Comparison of ENCODE assay signal across 13 cellular contexts in the genomic region with DNA sequence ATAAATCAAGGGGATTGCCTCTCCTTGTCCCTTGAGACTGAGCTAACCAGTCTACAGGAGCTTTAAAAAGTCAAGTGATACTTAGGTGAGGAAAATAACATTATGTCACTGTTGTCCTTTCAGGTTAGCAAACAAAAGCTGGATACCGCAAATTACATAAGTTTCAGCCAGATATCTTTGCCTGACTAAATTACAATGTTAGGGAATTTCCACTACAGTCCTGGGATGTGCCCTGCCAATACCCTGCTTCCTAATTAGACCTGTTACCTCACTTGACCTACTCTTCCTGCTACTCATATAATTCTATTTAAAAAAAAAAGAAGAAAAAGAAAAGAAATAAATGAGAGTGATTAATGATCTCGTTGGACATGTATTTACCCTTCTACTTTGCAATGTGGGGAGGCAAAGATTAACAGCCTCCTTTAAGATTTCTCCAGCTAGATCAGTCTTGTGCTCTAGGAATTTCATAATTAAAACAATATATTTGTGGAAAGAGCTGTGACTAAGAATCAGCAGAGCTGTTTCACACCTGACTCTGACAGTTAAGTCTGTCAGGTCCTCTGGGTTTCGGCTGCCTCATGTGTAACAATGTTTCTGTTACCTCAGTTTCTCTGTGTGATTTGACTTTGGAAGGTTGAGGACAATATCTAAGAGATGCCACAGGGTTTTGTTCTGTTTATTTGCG.
DNase-seq lines count a peak whose midpoint lies in the region; ATAC-seq and TF ChIP-seq lines count a peak whose summit lies in the region.
"Had no signal": no experiment of that assay in that cellular context is flagged by ENCODE, and none has a peak within 500 bp of the region (broad histone marks: within the 10 kb centered on the region; RNA-seq: fewer than 3 reads in every experiment).

No MANE protein-coding gene starts in this region.

- no peaks in the 10 kb centered on the region for H4K20me1 ChIP-seq in SK-N-SH (ENCODE audit: insufficient read depth)
- H4K20me1 ChIP-seq in PC-9 (ENCODE audit: insufficient read depth): no peaks in the 10 kb centered on the region

- intact Hi-C loops in PC-9 (cut with micrococcal nuclease; ENCODE audit: unreplicated experiment) (no loop called here), posterior cingulate gyrus (cut with DNase I) (no loop called here)

- TF ChIP-seq RAD21 in SK-N-SH (IDR thresholded peaks at IDR 0.05; ENCODE audit: low read length): no peak

- 0 out of 2 replicates have a peak overlapping the region, but pooled peaks have one; percentile 58 for H2AFZ ChIP-seq in SK-N-SH (ENCODE audit: low read depth)
- H2AFZ ChIP-seq in PC-9: no peak overlapping the region

- POLR2A ChIA-PET in SK-N-SH (lab: Yijun Ruan, JAX) (interaction anchor here (0.7 kb wide), 1 partner anchor 890 kb away, joined by 3 read pairs; no protein-coding TSS in a partner anchor), PC-9 (lab: Charles Lee; ENCODE audit: unreplicated experiment) (interaction anchor here (0.5 to 0.6 kb wide), 3 partner anchors 559 to 1295 kb away, joined by 4 to 5 read pairs (median 4); a partner anchor contains a TSS)

- H3F3A ChIP-seq in SK-N-SH (replicated peaks; ENCODE audit: insufficient read depth) (peaks cover 11% of the 10 kb centered on the region), PC-9 (ENCODE audit: insufficient read depth, low read depth) (0 out of 2 replicates have a peak, but pooled peaks cover 13% of the 10 kb centered on the region)

- H3K79me2 ChIP-seq in SK-N-SH (ENCODE audit: insufficient read depth) (no peaks in the 10 kb centered on the region), PC-9 (ENCODE audit: low read depth) (no peaks in the 10 kb centered on the region)

- H3K36me3 ChIP-seq in SK-N-SH (replicated peaks in 1 of 2; ENCODE audit: control insufficient read depth in 1 of 2, insufficient read depth in 2 of 2, low read length in 1 of 2) (no peaks in the 10 kb centered on the region), PC-9 (ENCODE audit: low read depth) (no peaks in the 10 kb centered on the region), subcutaneous abdominal adipose tissue (ENCODE audit: control insufficient read depth in 5 of 5, insufficient read depth in 5 of 5, low read length in 5 of 5) (no peaks in the 10 kb centered on the region)
- H3K36me3 ChIP-seq: transverse colon had no signal

- H3K9me2 ChIP-seq in SK-N-SH (no peaks in the 10 kb centered on the region), PC-9 (ENCODE audit: insufficient read depth) (no peaks in the 10 kb centered on the region)

- TF ChIP-seq CTCF in SK-N-SH (IDR thresholded peaks at IDR 0.05) (no peak), PC-9 (conservative IDR thresholded peaks at IDR 0.05) (no peak), fibroblast of pulmonary artery (IDR thresholded peaks at IDR 0.05; ENCODE audit: low read length, missing control alignments) (no peak)

- ATAC-seq in SK-N-SH treated with all-trans-retinoic acid at 6 μM for 48 hours (no peak), HG02588 (IDR thresholded peaks at IDR 0.05; ENCODE audit: unreplicated experiment) (no peak)

- H3K4me2 ChIP-seq in SK-N-SH: no peak overlapping the region
- H3K4me2 ChIP-seq in PC-9: no peak overlapping the region

- 70% methylated on average over 4 of the region's 4 CpGs for WGBS in SK-N-SH (ENCODE audit: low lambda C conversion rate)

- H3K27ac ChIP-seq in SK-N-SH (ENCODE audit: low read depth in 2 of 2, low read length in 1 of 2) (no peak overlapping the region), PC-9 (peak overlapping the region; percentile 78), subcutaneous abdominal adipose tissue (ENCODE audit: low read depth, low read length) (peak overlapping the region; percentile 48)
- H3K27ac ChIP-seq: transverse colon had no signal

- H3K9me3 ChIP-seq in SK-N-SH: no peaks in the 10 kb centered on the region
- H3K9me3 ChIP-seq in PC-9 (ENCODE audit: insufficient read depth, low read depth): peaks cover 4% of the 10 kb centered on the region; the same call in 1 of the 2 replicates
- no peaks in the 10 kb centered on the region for H3K9me3 ChIP-seq in subcutaneous abdominal adipose tissue (ENCODE audit: control insufficient read depth in 5 of 5, low read length in 5 of 5)
- H3K9me3 ChIP-seq: transverse colon had no signal

- no peak overlapping the region for H3K4me3 ChIP-seq in SK-N-SH (ENCODE audit: low read depth in 2 of 2, low read length in 1 of 2)
- H3K4me3 ChIP-seq in PC-9: no peak overlapping the region
- H3K4me3 ChIP-seq in fibroblast of pulmonary artery (replicated peaks; ENCODE audit: low read depth, low read length): no peak overlapping the region
- no peak overlapping the region for H3K4me3 ChIP-seq in subcutaneous abdominal adipose tissue (ENCODE audit: low read depth in 1 of 5, low read length in 5 of 5)
- H3K4me3 ChIP-seq: transverse colon had no signal

- BruUV-seq in PC-9 (replicated peaks; lab: Mats Ljungman, UMichigan): no TSS peak

- H3K4me1 ChIP-seq in SK-N-SH (ENCODE audit: control insufficient read depth in 1 of 2, insufficient read depth in 2 of 2, low read depth in 1 of 2, low read length in 1 of 2) (peaks cover 0 to 3% of the 10 kb centered on the region in 2 experiments; a peak in 1 of 4 replicates), PC-9 (replicated peaks; ENCODE audit: insufficient read depth) (peaks cover 26% of the 10 kb centered on the region), subcutaneous abdominal adipose tissue (ENCODE audit: control insufficient read depth in 5 of 5, insufficient read depth in 5 of 5, low read length in 5 of 5) (peaks cover 0 to 21% (median 6%) of the 10 kb centered on the region in 5 donors)
- H3K4me1 ChIP-seq: transverse colon had no signal

- CTCF ChIA-PET in SK-N-SH (lab: Yijun Ruan, JAX) (interaction anchor here (1.4 kb wide), 1 partner anchor 11 kb away, joined by 3 read pairs; no protein-coding TSS in a partner anchor), PC-9 (lab: Charles Lee) (no interaction called here)

- H3K9ac ChIP-seq in SK-N-SH (no peak overlapping the region), subcutaneous abdominal adipose tissue (ENCODE audit: low read length in 5 of 5) (no peak overlapping the region)

- H3K27me3 ChIP-seq in SK-N-SH (ENCODE audit: insufficient read depth) (no peaks in the 10 kb centered on the region), PC-9 (ENCODE audit: insufficient read depth, low read depth) (no peaks in the 10 kb centered on the region), subcutaneous abdominal adipose tissue (ENCODE audit: control insufficient read depth in 5 of 5, insufficient read depth in 4 of 5, low read length in 5 of 5) (no peaks in the 10 kb centered on the region)
- H3K27me3 ChIP-seq: transverse colon had no signal

- TF ChIP-seq EP300 in SK-N-SH (IDR thresholded peaks at IDR 0.05; ENCODE audit: borderline replicate concordance in 1 of 2, low read depth in 1 of 2, low read length in 1 of 2): no peak

- DNase-seq in SK-N-SH (no peak), PC-9 (peak in 1 of 2 experiments; percentile 83), fibroblast of pulmonary artery (ENCODE audit: low read depth) (peak; percentile 25), posterior cingulate gyrus (no peak)
- DNase-seq in effector CD4-positive, alpha-beta T cell: no peak
- DNase-seq: activated CD4-positive, alpha-beta T cell treated with anti-CD3 and anti-CD28 coated beads, Interleukin-2, amount 50 U/mL, for 48 hours; H9; kidney; NCI-H1694; transverse colon had no signal

TF ChIP-seq in SK-N-SH, 30 proteins besides CTCF, POLR2A, EP300 and RAD21 (continues in another document):
- no peak for TF ChIP-seq RCOR1 (IDR thresholded peaks at IDR 0.05; ENCODE audit: low read length)
- no peak for TF ChIP-seq FOXM1 (IDR thresholded peaks at IDR 0.05; ENCODE audit: low read depth)
- TF ChIP-seq YY1 (IDR thresholded peaks at IDR 0.05; ENCODE audit: low read depth): no peak
- no peak for TF ChIP-seq SIN3A (IDR thresholded peaks at IDR 0.05; ENCODE audit: borderline replicate concordance, low read depth, low read length)
- TF ChIP-seq TEAD4 (IDR thresholded peaks at IDR 0.05; ENCODE audit: borderline replicate concordance, insufficient read depth): no peak
- no peak for TF ChIP-seq GABPA (IDR thresholded peaks at IDR 0.05; ENCODE audit: low read depth)
- TF ChIP-seq, protein P1, sequence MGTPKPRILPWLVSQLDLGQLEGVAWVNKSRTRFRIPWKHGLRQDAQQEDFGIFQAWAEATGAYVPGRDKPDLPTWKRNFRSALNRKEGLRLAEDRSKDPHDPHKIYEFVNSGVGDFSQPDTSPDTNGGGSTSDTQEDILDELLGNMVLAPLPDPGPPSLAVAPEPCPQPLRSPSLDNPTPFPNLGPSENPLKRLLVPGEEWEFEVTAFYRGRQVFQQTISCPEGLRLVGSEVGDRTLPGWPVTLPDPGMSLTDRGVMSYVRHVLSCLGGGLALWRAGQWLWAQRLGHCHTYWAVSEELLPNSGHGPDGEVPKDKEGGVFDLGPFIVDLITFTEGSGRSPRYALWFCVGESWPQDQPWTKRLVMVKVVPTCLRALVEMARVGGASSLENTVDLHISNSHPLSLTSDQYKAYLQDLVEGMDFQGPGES (IDR thresholded peaks at IDR 0.05; ENCODE audit: low read depth, low read length): no peak
- no peak for TF ChIP-seq GATA2 (CRISPR knock-in tag; IDR thresholded peaks at IDR 0.05)
- no peak for TF ChIP-seq POLR2AphosphoS5 (IDR thresholded peaks at IDR 0.05; ENCODE audit: low read depth, low read length)
- TF ChIP-seq FOXJ3 (CRISPR knock-in tag; IDR thresholded peaks at IDR 0.05): no peak

TF ChIP-seq in SK-N-SH treated with all-trans-retinoic acid at 6 μM for 48 hours, 23 proteins besides CTCF, POLR2A, EP300 and RAD21 (continues in another document):
- TF ChIP-seq ZFP3 (CRISPR knock-in tag; IDR thresholded peaks at IDR 0.05) (no peak), GLIS3 (CRISPR knock-in tag; IDR thresholded peaks at IDR 0.05) (no peak), ZNF8 (CRISPR knock-in tag; IDR thresholded peaks at IDR 0.05) (no peak), SNAI2 (CRISPR knock-in tag; IDR thresholded peaks at IDR 0.05) (no peak), ZC3H10 (CRISPR knock-in tag; IDR thresholded peaks at IDR 0.05) (no peak), PPARA (CRISPR knock-in tag; IDR thresholded peaks at IDR 0.05; ENCODE audit: borderline replicate concordance) (no peak), ZFP30 (CRISPR knock-in tag; IDR thresholded peaks at IDR 0.05) (no peak), RARB (CRISPR knock-in tag; IDR thresholded peaks at IDR 0.05) (no peak), ZNF565 (CRISPR knock-in tag; conservative IDR thresholded peaks at IDR 0.05; ENCODE audit: low read depth) (no peak)
- TF ChIP-seq, protein P2, sequence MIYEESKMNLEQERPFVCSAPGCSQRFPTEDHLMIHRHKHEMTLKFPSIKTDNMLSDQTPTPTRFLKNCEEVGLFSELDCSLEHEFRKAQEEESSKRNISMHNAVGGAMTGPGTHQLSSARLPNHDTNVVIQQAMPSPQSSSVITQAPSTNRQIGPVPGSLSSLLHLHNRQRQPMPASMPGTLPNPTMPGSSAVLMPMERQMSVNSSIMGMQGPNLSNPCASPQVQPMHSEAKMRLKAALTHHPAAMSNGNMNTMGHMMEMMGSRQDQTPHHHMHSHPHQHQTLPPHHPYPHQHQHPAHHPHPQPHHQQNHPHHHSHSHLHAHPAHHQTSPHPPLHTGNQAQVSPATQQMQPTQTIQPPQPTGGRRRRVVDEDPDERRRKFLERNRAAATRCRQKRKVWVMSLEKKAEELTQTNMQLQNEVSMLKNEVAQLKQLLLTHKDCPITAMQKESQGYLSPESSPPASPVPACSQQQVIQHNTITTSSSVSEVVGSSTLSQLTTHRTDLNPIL (CRISPR knock-in tag; IDR thresholded peaks at IDR 0.05; ENCODE audit: low read depth): no peak

Comparison
In these comparisons a context has a peak if more than half of its experiments do, and no peak if none do; other contexts are left out.
1. H3K27ac ChIP-seq: peak in PC-9 (single experiment) and subcutaneous abdominal adipose tissue (single experiment); none in SK-N-SH (0 of 2).